ENCODE assay signal across 20 cellular contexts in the genomic region with DNA sequence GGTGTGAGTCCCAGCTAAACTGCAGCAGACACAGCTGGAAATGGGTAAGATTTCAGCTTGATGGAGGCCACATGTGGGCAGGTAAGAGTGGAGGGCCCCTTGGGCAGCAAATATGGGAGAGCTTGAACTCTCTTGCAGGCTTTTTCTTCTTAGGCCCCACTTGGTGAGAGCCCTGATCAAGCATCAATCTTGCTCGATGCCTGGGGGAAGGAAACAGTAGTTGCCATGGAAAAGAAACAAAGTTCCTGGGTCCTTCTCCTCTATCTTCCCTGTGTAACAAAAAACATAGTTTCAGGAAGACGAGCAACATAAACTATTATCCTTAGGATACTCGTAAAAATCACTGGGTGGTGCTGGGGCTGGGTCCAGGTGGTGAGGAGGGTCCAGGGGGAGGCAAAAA.
"Had no signal": no experiment of that assay in that cellular context is flagged by ENCODE, and none has a peak within 500 bp of the region (broad histone marks: within the 10 kb centered on the region; RNA-seq: fewer than 3 reads in every experiment).

No MANE protein-coding gene starts in this region.

- H3K79me2 ChIP-seq: hepatocyte had no signal

- H3K9me3 ChIP-seq: pancreas, thyroid gland, upper lobe of left lung had no signal

- H3K9me3 Mint-ChIP-seq: natural killer cell treated with Interleukin-12 subunit alpha and Interleukin-12 subunit beta and Interleukin-15 and Interleukin-18, amount 100 ng/mL, for 72 hours had no signal

- H3K4me2 ChIP-seq: hepatocyte had no signal

- H3K27ac Mint-ChIP-seq: dendritic cell treated with granulocyte-macrophage colony-stimulating factor and Interleukin-4, amounts not matched to agents 40 ng/mL and 50 ng/mL, for 4 days; natural killer cell treated with Interleukin-12 subunit alpha and Interleukin-12 subunit beta and Interleukin-15 and Interleukin-18, amount 100 ng/mL, for 72 hours; progenitor cell of endocrine pancreas had no signal

- H3K4me3 ChIP-seq: hepatocyte, lung, pancreas, suprapubic skin, thyroid gland, upper lobe of left lung, uterus had no signal

- ATAC-seq: left cardiac atrium; left ventricle myocardium superior; natural killer cell treated with Interleukin-12 subunit alpha and Interleukin-12 subunit beta and Interleukin-15 and Interleukin-18, amount 100 ng/mL, for 72 hours; pancreas; right cardiac atrium; stimulated activated naive CD8-positive, alpha-beta T cell treated with anti-CD3 and anti-CD28 coated beads, Interleukin-15, Interleukin-2, amounts not matched to agents 100 U/mL and 50 U/mL, for 24 hours had no signal

- H3K27me3 ChIP-seq: hepatocyte, pancreas, suprapubic skin, thyroid gland, upper lobe of left lung, uterus had no signal

- H3K36me3 ChIP-seq: pancreas, suprapubic skin, thyroid gland, uterus had no signal

- H3K4me3 Mint-ChIP-seq: dendritic cell treated with granulocyte-macrophage colony-stimulating factor and Interleukin-4, amounts not matched to agents 40 ng/mL and 50 ng/mL, for 4 days; natural killer cell treated with Interleukin-12 subunit alpha and Interleukin-12 subunit beta and Interleukin-15 and Interleukin-18, amount 100 ng/mL, for 72 hours had no signal

- H3K27me3 Mint-ChIP-seq: dendritic cell treated with granulocyte-macrophage colony-stimulating factor and Interleukin-4, amounts not matched to agents 40 ng/mL and 50 ng/mL, for 4 days; natural killer cell treated with Interleukin-12 subunit alpha and Interleukin-12 subunit beta and Interleukin-15 and Interleukin-18, amount 100 ng/mL, for 72 hours; progenitor cell of endocrine pancreas had no signal

- H3K4me1 ChIP-seq: pancreas, suprapubic skin, upper lobe of left lung, uterus had no signal

- DNase-seq: foreskin melanocyte; head of caudate nucleus; kidney; left cardiac atrium; left ventricle myocardium superior; occipital lobe; pancreas; right cardiac atrium; small intestine; stimulated activated CD4-positive, alpha-beta T cell treated with anti-CD3 and anti-CD28 coated beads, Interleukin-2, amount 100 ng/mL, for 48 hours; stimulated activated naive CD8-positive, alpha-beta T cell treated with anti-CD3 and anti-CD28 coated beads, Interleukin-15, Interleukin-2, amounts not matched to agents 100 U/mL and 50 U/mL, for 24 hours; thyroid gland; upper lobe of left lung; uterus had no signal

- H2AFZ ChIP-seq: hepatocyte had no signal

- H3K27ac ChIP-seq: hepatocyte, pancreas, suprapubic skin, thyroid gland, upper lobe of left lung, uterus had no signal
